8 cellular contexts compared by ENCODE assay signal in the genomic region with DNA sequence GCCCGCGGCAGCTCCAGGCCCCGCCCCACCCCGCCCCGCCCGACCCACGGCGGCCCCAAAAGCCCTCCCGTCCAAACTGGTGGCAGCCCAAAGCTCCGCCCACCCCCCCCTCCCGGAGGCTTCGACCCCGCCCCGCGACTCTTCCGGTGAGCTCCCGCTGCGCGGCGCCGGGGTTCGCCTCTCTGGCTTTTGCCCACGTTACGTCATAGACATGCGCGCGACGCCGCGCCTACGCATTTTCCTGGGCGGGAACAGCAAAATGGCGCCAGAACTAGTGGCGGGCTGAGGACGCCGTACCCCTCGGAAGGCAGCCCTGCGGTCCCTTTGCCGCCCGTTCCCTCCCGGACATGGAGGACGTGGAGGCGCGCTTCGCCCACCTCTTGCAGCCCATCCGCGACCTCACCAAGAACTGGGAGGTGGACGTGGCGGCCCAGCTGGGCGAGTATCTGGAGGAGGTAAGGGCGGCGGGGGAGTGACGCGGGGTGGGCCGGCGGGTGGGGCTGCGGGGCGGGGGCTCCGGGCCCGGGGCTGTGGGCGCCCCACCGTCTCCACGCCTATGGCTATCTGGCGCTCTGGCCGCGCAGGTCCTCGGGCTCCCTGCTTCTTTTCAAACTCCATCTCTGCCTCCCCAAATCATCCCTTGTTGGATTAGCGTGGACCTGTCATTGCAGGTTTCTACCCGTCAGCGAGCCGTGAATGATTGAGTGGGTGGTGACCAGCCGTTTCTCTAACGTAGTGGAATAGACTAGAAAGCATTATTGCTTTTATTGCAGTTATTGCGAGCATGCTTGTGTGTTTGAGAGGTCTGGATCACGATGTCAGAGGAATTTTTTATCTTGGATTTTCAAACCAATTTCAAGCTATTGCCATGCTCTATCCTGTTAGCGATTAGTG. TPM values are rescaled to one million over a fixed set of nuclear protein-coding genes. Genes with fewer than 3 reads are reported as not detected.
DNase-seq lines count a peak whose midpoint lies in the region; ATAC-seq and TF ChIP-seq lines count a peak whose summit lies in the region.

TSS of gene NCAPH2 (plus strand) at position 234 of the 894 bp plus-strand sequence. CDS start at position 348, 114 bp downstream.

- no peaks in the 10 kb centered on the region for H3K27me3 Mint-ChIP-seq in activated CD4-positive, alpha-beta memory T cell treated with anti-CD3 and anti-CD28 coated beads for 36 hours

- H3K9me3 Mint-ChIP-seq in activated CD4-positive, alpha-beta memory T cell treated with anti-CD3 and anti-CD28 coated beads for 36 hours, result no peaks in the 10 kb centered on the region

- ATAC-seq in GM19324 (IDR thresholded peaks at IDR 0.05; ENCODE audit: low FRiP score, unreplicated experiment) (peak; percentile 81), HG03460 (IDR thresholded peaks at IDR 0.05; ENCODE audit: unreplicated experiment) (peak; percentile 66)

- CTCF ChIA-PET in activated CD4-positive, alpha-beta memory T cell treated with anti-CD3 and anti-CD28 coated beads for 36 hours (lab: Charles Lee), result interaction anchor here (0.5 to 4.4 kb wide), 13 partner anchors 10 to 267 kb away, joined by 3 to 94 read pairs (median 4); partner anchors contain the start of genes SCO2, SYCE3 and TYMP

- intact Hi-C loops in activated CD4-positive, alpha-beta memory T cell treated with anti-CD3 and anti-CD28 coated beads for 36 hours (cut with micrococcal nuclease), result loop anchor here (1.0 to 2.0 kb wide), 7 partner anchors 17 to 263 kb away; partner anchors contain the start of genes CHKB, SBF1, SCO2 and SYCE3

- H3K27ac ChIP-seq in BLaER1 (peak within 1 kb of the TSS; percentile 89), liver (ENCODE audit: low read depth in 1 of 2, low read length in 2 of 2) (peak within 1 kb of the TSS; percentile 86 to 90)

- H3K27me3 ChIP-seq in BLaER1 (no peaks in the 10 kb centered on the region), liver (ENCODE audit: control insufficient read depth in 4 of 4, insufficient read depth in 4 of 4, low read length in 3 of 4) (no peaks in the 10 kb centered on the region)

- peaks cover 55% of the 10 kb centered on the region for H4K20me1 ChIP-seq in BLaER1

- H3K9ac ChIP-seq in BLaER1 (peak within 1 kb of the TSS; percentile 92), liver (ENCODE audit: low read depth in 1 of 2, low read length in 2 of 2) (peak within 1 kb of the TSS; percentile 86 to 99)

- peak; percentile 97 for DNase-seq in NCI-H748 (lab: John Stamatoyannopoulos, UW; ENCODE audit: unreplicated experiment)
- peak; percentile 99 for DNase-seq in activated CD4-positive, alpha-beta memory T cell treated with anti-CD3 and anti-CD28 coated beads for 36 hours
- DNase-seq in dermis microvascular lymphatic vessel endothelial cell (ENCODE audit: low read depth in 2 of 2), result peak; percentile 93 to 97
- DNase-seq in stimulated activated CD4-positive, alpha-beta T cell treated with anti-CD3 and anti-CD28 coated beads, Interleukin-4, amount 100 ng/mL, for 1 hour, result peak; percentile 97

- POLR2A ChIA-PET in activated CD4-positive, alpha-beta memory T cell treated with anti-CD3 and anti-CD28 coated beads for 36 hours (lab: Charles Lee), result interaction anchor here (0.6 to 5.8 kb wide), 20 partner anchors 9 to 264 kb away, joined by 3 to 101 read pairs (median 4); partner anchors contain the start of genes ARSA, HDAC10 and SCO2

- H3K4me3 ChIP-seq in BLaER1 (peak within 1 kb of the TSS; percentile 94), liver (ENCODE audit: low read depth in 1 of 3, low read length in 3 of 3) (peak within 1 kb of the TSS; percentile 87 to 97 (median 89))

- H3K9me3 ChIP-seq in BLaER1, result no peaks in the 10 kb centered on the region
- no peaks in the 10 kb centered on the region for H3K9me3 ChIP-seq in liver (ENCODE audit: control insufficient read depth in 4 of 4, low read length in 3 of 4)

- peaks cover 49% of the 10 kb centered on the region for H3K36me3 ChIP-seq in BLaER1
- H3K36me3 ChIP-seq in liver (ENCODE audit: control insufficient read depth in 4 of 4, insufficient read depth in 3 of 4, low read depth in 1 of 4, low read length in 3 of 4), result peaks cover 0 to 13% (median 3%) of the 10 kb centered on the region in 4 donors

- H3K36me3 Mint-ChIP-seq in activated CD4-positive, alpha-beta memory T cell treated with anti-CD3 and anti-CD28 coated beads for 36 hours, result peaks cover 21% of the 10 kb centered on the region

- TF ChIP-seq RAD21 in liver (IDR thresholded peaks at IDR 0.05), result no peak

- peaks cover 20% of the 10 kb centered on the region for H3K4me1 Mint-ChIP-seq in activated CD4-positive, alpha-beta memory T cell treated with anti-CD3 and anti-CD28 coated beads for 36 hours (ENCODE audit: low read depth)

- H3K27ac Mint-ChIP-seq in activated CD4-positive, alpha-beta memory T cell treated with anti-CD3 and anti-CD28 coated beads for 36 hours, result peak within 1 kb of the TSS; percentile 97

- H3K4me3 Mint-ChIP-seq in activated CD4-positive, alpha-beta memory T cell treated with anti-CD3 and anti-CD28 coated beads for 36 hours, result peak within 1 kb of the TSS; percentile 97

- H3K4me1 ChIP-seq in BLaER1 (peaks cover 48% of the 10 kb centered on the region), liver (ENCODE audit: control insufficient read depth in 4 of 4, insufficient read depth in 4 of 4, low read length in 3 of 4) (peaks cover 11 to 27% (median 24%) of the 10 kb centered on the region in 4 donors)

- H3K4me2 ChIP-seq in BLaER1, result peak within 1 kb of the TSS; percentile 99

- peak; percentile 7 for TF ChIP-seq CTCF in liver (IDR thresholded peaks at IDR 0.05; ENCODE audit: low read depth, low read length, missing input control)

- under 1% methylated on average over 76 of the region's 76 CpGs for WGBS in liver

TF ChIP-seq in liver, 16 proteins besides CTCF, POLR2A, EP300 and RAD21 (continues in another document):
- TF ChIP-seq NR2F2 (IDR thresholded peaks at IDR 0.05) (no peak), YY1 (IDR thresholded peaks at IDR 0.05) (peak; percentile 98), JUND (IDR thresholded peaks at IDR 0.05) (peak in 1 of 2 donors; percentile 38), GABPA (IDR thresholded peaks at IDR 0.05 in 1 of 2, conservative IDR thresholded peaks at IDR 0.05 in 1 of 2) (peak in 1 of 2 donors; percentile 88), FOXA1 (IDR thresholded peaks at IDR 0.05) (no peak), HNF4A (conservative IDR thresholded peaks at IDR 0.05) (no peak), RXRA (IDR thresholded peaks at IDR 0.05) (peak; percentile 15 to 45), HNF4G (IDR thresholded peaks at IDR 0.05) (no peak), FOXA2 (IDR thresholded peaks at IDR 0.05) (no peak), SP1 (IDR thresholded peaks at IDR 0.05) (peak; percentile 40), TAF1 (conservative IDR thresholded peaks at IDR 0.05) (no peak), ZBTB33 (IDR thresholded peaks at IDR 0.05) (no peak)
- TF ChIP-seq, protein P1, sequence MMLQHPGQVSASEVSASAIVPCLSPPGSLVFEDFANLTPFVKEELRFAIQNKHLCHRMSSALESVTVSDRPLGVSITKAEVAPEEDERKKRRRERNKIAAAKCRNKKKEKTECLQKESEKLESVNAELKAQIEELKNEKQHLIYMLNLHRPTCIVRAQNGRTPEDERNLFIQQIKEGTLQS (IDR thresholded peaks at IDR 0.05), result no peak
- TF ChIP-seq, protein P2, sequence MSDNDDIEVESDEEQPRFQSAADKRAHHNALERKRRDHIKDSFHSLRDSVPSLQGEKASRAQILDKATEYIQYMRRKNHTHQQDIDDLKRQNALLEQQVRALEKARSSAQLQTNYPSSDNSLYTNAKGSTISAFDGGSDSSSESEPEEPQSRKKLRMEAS (IDR thresholded peaks at IDR 0.05), result no peak
- TF ChIP-seq, protein P3, sequence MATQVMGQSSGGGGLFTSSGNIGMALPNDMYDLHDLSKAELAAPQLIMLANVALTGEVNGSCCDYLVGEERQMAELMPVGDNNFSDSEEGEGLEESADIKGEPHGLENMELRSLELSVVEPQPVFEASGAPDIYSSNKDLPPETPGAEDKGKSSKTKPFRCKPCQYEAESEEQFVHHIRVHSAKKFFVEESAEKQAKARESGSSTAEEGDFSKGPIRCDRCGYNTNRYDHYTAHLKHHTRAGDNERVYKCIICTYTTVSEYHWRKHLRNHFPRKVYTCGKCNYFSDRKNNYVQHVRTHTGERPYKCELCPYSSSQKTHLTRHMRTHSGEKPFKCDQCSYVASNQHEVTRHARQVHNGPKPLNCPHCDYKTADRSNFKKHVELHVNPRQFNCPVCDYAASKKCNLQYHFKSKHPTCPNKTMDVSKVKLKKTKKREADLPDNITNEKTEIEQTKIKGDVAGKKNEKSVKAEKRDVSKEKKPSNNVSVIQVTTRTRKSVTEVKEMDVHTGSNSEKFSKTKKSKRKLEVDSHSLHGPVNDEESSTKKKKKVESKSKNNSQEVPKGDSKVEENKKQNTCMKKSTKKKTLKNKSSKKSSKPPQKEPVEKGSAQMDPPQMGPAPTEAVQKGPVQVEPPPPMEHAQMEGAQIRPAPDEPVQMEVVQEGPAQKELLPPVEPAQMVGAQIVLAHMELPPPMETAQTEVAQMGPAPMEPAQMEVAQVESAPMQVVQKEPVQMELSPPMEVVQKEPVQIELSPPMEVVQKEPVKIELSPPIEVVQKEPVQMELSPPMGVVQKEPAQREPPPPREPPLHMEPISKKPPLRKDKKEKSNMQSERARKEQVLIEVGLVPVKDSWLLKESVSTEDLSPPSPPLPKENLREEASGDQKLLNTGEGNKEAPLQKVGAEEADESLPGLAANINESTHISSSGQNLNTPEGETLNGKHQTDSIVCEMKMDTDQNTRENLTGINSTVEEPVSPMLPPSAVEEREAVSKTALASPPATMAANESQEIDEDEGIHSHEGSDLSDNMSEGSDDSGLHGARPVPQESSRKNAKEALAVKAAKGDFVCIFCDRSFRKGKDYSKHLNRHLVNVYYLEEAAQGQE (IDR thresholded peaks at IDR 0.05), result no peak

RNA-seq across cellular contexts. Expression of gene NCAPH2, which starts in this region (rescaled TPM):
- 100 to 1,000 TPM; 134 to 138 TPM for total RNA-seq in activated CD4-positive, alpha-beta memory T cell treated with anti-CD3 and anti-CD28 coated beads for 36 hours
- 22.0 and 22.2 TPM in 2 replicates for total RNA-seq in dermis microvascular lymphatic vessel endothelial cell
- 10 to 100 TPM; 15.2 to 30.8 TPM for total RNA-seq in liver
- 10 to 100 TPM; 12.0 to 12.5 TPM for polyA plus RNA-seq in liver

Comparison
In these comparisons a context has a peak if more than half of its experiments do, and no peak if none do; other contexts are left out.
1. Peak in every context shown above with its lines: DNase-seq, ATAC-seq, H3K4me3 ChIP-seq and H3K27ac ChIP-seq.